Comparison of ENCODE assay signal across 32 cellular contexts in genomic region chr16:49860593-49860992, GRCh38. TPM values are rescaled to one million over a fixed set of nuclear protein-coding genes. Genes with fewer than 3 reads are reported as not detected.
"Had no signal": no experiment of that assay in that cellular context is flagged by ENCODE, and none has a peak within 500 bp of the region (broad histone marks: within the 10 kb centered on the region; RNA-seq: fewer than 3 reads in every experiment).

No MANE protein-coding gene starts in this region.

- H3K4me3 ChIP-seq: ascending aorta, breast epithelium, cardiac muscle cell, colonic mucosa, esophagus squamous epithelium, gastroesophageal sphincter had no signal

- H3K4me3 Mint-ChIP-seq: activated CD4-positive, alpha-beta memory T cell treated with anti-CD3 and anti-CD28 coated beads for 36 hours; activated CD4-positive, alpha-beta T cell treated with anti-CD3 and anti-CD28 coated beads for 36 hours; activated CD4-positive, alpha-beta T cell treated with anti-CD3 and anti-CD28 coated beads, Interleukin-2, amount 10 ng/mL, durations not matched to agents 24 days and 14 days; activated CD8-positive, alpha-beta memory T cell treated with anti-CD3 and anti-CD28 coated beads, Interleukin-2, amount 10 ng/mL, durations not matched to agents 7 days and 5 days; activated CD8-positive, alpha-beta T cell treated with anti-CD3 and anti-CD28 coated beads, Interleukin-2, amount 10 ng/mL, durations not matched to agents 7 days and 5 days; activated naive CD4-positive, alpha-beta T cell treated with anti-CD3 and anti-CD28 coated beads, Interleukin-2, amount 10 ng/mL, durations not matched to agents 7 days and 5 days; activated naive CD8-positive, alpha-beta T cell treated with anti-CD3 and anti-CD28 coated beads, Interleukin-2, amount 10 ng/mL, durations not matched to agents 7 days and 5 days; activated T-helper 1 cell treated with anti-CD3 and anti-CD28 coated beads, Interleukin-12 subunit alpha, Interleukin-12 subunit beta, Interleukin-2, Interleukin-4 antibody, amounts not matched to agents 30 ng/mL and 10 ng/mL and 1 ng/mL, durations not matched to agents 14 hours and 24 hours and 36 hours had no signal

- H3K9me3 Mint-ChIP-seq: activated CD4-positive, alpha-beta memory T cell treated with anti-CD3 and anti-CD28 coated beads for 36 hours; activated CD4-positive, alpha-beta T cell treated with anti-CD3 and anti-CD28 coated beads, Interleukin-2, amount 10 ng/mL, durations not matched to agents 24 days and 14 days; activated naive CD4-positive, alpha-beta T cell treated with anti-CD3 and anti-CD28 coated beads, Interleukin-2, amount 10 ng/mL, durations not matched to agents 7 days and 5 days; activated naive CD4-positive, alpha-beta T cell treated with anti-CD3 and anti-CD28 coated beads, Interleukin-2, amount 50 U/mL, for 72 hours; activated naive CD8-positive, alpha-beta T cell treated with anti-CD3 and anti-CD28 coated beads, Interleukin-2, amount 10 ng/mL, durations not matched to agents 7 days and 5 days; activated T-helper 1 cell treated with anti-CD3 and anti-CD28 coated beads, Interleukin-12 subunit alpha, Interleukin-12 subunit beta, Interleukin-2, Interleukin-4 antibody, amounts not matched to agents 30 ng/mL and 10 ng/mL and 1 ng/mL, durations not matched to agents 14 hours and 24 hours and 36 hours; activated T-helper 2 cell treated with anti-CD3 and anti-CD28 coated beads, Interferon-gamma antibody, Interleukin-2, Interleukin-4, amounts not matched to agents 10 μg/mL and 5 μg/mL and 100 μg/mL, durations not matched to agents 14 hours and 24 hours and 36 hours; brain had no signal

- H3K36me3 ChIP-seq: ascending aorta, breast epithelium, cardiac muscle cell, colonic mucosa, esophagus squamous epithelium, gastroesophageal sphincter had no signal

- H3K36me3 Mint-ChIP-seq: activated CD4-positive, alpha-beta memory T cell treated with anti-CD3 and anti-CD28 coated beads for 36 hours; activated CD8-positive, alpha-beta memory T cell treated with anti-CD3 and anti-CD28 coated beads, Interleukin-2, amount 10 ng/mL, durations not matched to agents 7 days and 5 days; activated naive CD8-positive, alpha-beta T cell treated with anti-CD3 and anti-CD28 coated beads, Interleukin-2, amount 10 ng/mL, durations not matched to agents 7 days and 5 days; brain had no signal

- H3K9me3 ChIP-seq: ascending aorta, breast epithelium, colonic mucosa, esophagus squamous epithelium, gastroesophageal sphincter had no signal

- H3K4me1 ChIP-seq: breast epithelium, colonic mucosa had no signal

- H3K27ac Mint-ChIP-seq: activated CD4-positive, alpha-beta memory T cell treated with anti-CD3 and anti-CD28 coated beads for 36 hours; activated CD4-positive, alpha-beta T cell treated with anti-CD3 and anti-CD28 coated beads for 36 hours; activated CD4-positive, alpha-beta T cell treated with anti-CD3 and anti-CD28 coated beads, Interleukin-2, amount 10 ng/mL, durations not matched to agents 24 days and 14 days; activated CD8-positive, alpha-beta memory T cell treated with anti-CD3 and anti-CD28 coated beads, Interleukin-2, amount 10 ng/mL, durations not matched to agents 7 days and 5 days; activated CD8-positive, alpha-beta T cell treated with anti-CD3 and anti-CD28 coated beads, Interleukin-2, amount 10 ng/mL, durations not matched to agents 7 days and 5 days; activated naive CD4-positive, alpha-beta T cell treated with anti-CD3 and anti-CD28 coated beads, Interleukin-2, amount 10 ng/mL, durations not matched to agents 7 days and 5 days; activated naive CD4-positive, alpha-beta T cell treated with anti-CD3 and anti-CD28 coated beads, Interleukin-2, amount 50 U/mL, for 72 hours; activated naive CD8-positive, alpha-beta T cell treated with anti-CD3 and anti-CD28 coated beads, Interleukin-2, amount 10 ng/mL, durations not matched to agents 7 days and 5 days; activated T-helper 1 cell treated with anti-CD3 and anti-CD28 coated beads, Interleukin-12 subunit alpha, Interleukin-12 subunit beta, Interleukin-2, Interleukin-4 antibody, amounts not matched to agents 30 ng/mL and 10 ng/mL and 1 ng/mL, durations not matched to agents 14 hours and 24 hours and 36 hours; activated T-helper 2 cell treated with anti-CD3 and anti-CD28 coated beads, Interferon-gamma antibody, Interleukin-2, Interleukin-4, amounts not matched to agents 10 μg/mL and 5 μg/mL and 100 μg/mL, durations not matched to agents 14 hours and 24 hours and 36 hours had no signal

- H3K27ac ChIP-seq: ascending aorta, breast epithelium, cardiac muscle cell, colonic mucosa, epithelial cell of prostate, esophagus squamous epithelium, gastroesophageal sphincter had no signal

- DNase-seq: activated CD4-positive, alpha-beta memory T cell treated with anti-CD3 and anti-CD28 coated beads for 36 hours; activated CD4-positive, alpha-beta T cell treated with anti-CD3 and anti-CD28 coated beads for 36 hours; activated CD4-positive, alpha-beta T cell treated with anti-CD3 and anti-CD28 coated beads, Interleukin-2, amount 10 ng/mL, durations not matched to agents 24 days and 14 days; activated CD4-positive, CD25-positive, alpha-beta regulatory T cell; activated CD4-positive, CD25-positive, alpha-beta regulatory T cell treated with anti-CD3 and anti-CD28 coated beads, Interleukin-2, amount 50 U/mL, for 72 hours; activated CD8-positive, alpha-beta memory T cell treated with anti-CD3 and anti-CD28 coated beads, Interleukin-2, amount 10 ng/mL, durations not matched to agents 7 days and 5 days; activated CD8-positive, alpha-beta memory T cell treated with anti-CD3 and anti-CD28 coated beads, Interleukin-2, amount 50 U/mL, for 4 hours; activated CD8-positive, alpha-beta T cell treated with anti-CD3 and anti-CD28 coated beads, Interleukin-2, amount 10 ng/mL, durations not matched to agents 7 days and 5 days; activated effector memory CD4-positive, alpha-beta T cell treated with anti-CD3 and anti-CD28 coated beads, Interleukin-2, amount 50 U/mL, for 16 hours; activated naive CD4-positive, alpha-beta T cell; activated naive CD4-positive, alpha-beta T cell treated with anti-CD3 and anti-CD28 coated beads, Interleukin-2, amount 10 ng/mL, durations not matched to agents 7 days and 5 days; activated naive CD8-positive, alpha-beta T cell treated with anti-CD3 and anti-CD28 coated beads, Interleukin-2, amount 10 ng/mL, durations not matched to agents 7 days and 5 days; activated T-cell treated with anti-CD3 and anti-CD28 coated beads, Interleukin-2, amount 50 U/mL, for 1 hour; activated T-cell treated with anti-CD3 and anti-CD28 coated beads, Interleukin-2, amount 50 U/mL, for 48 hours; central memory CD4-positive, alpha-beta T cell; cerebellar nuclear complex; colonic mucosa; effector CD8-positive, alpha-beta T cell; esophagus squamous epithelium; foreskin melanocyte; T-helper 2 cell had no signal

- H3K27me3 ChIP-seq: ascending aorta, breast epithelium, cardiac muscle cell, colonic mucosa had no signal

RNA-seq across cellular contexts. Expression of gene ZNF423, which starts 4.7 kb away (rescaled TPM):
- total RNA-seq: activated CD4-positive, alpha-beta memory T cell treated with anti-CD3 and anti-CD28 coated beads for 36 hours; activated CD4-positive, alpha-beta T cell treated with anti-CD3 and anti-CD28 coated beads for 36 hours; activated CD4-positive, alpha-beta T cell treated with anti-CD3 and anti-CD28 coated beads, Interleukin-2, amount 10 ng/mL, durations not matched to agents 24 days and 14 days; activated CD8-positive, alpha-beta memory T cell treated with anti-CD3 and anti-CD28 coated beads for 36 hours; activated CD8-positive, alpha-beta memory T cell treated with anti-CD3 and anti-CD28 coated beads, Interleukin-2, amount 10 ng/mL, durations not matched to agents 7 days and 5 days; activated CD8-positive, alpha-beta T cell treated with anti-CD3 and anti-CD28 coated beads, Interleukin-2, amount 10 ng/mL, durations not matched to agents 7 days and 5 days; activated T-helper 1 cell treated with anti-CD3 and anti-CD28 coated beads, Interleukin-12 subunit alpha, Interleukin-12 subunit beta, Interleukin-2, Interleukin-4 antibody, amounts not matched to agents 30 ng/mL and 10 ng/mL and 1 ng/mL, durations not matched to agents 14 hours and 24 hours and 36 hours; activated T-helper 2 cell treated with anti-CD3 and anti-CD28 coated beads, Interferon-gamma antibody, Interleukin-2, Interleukin-4, amounts not matched to agents 10 μg/mL and 5 μg/mL and 100 μg/mL, durations not matched to agents 14 hours and 24 hours and 36 hours; T-helper 1 cell treated with Interleukin-12 subunit alpha and Interleukin-12 subunit beta and Interleukin-4 antibody, amounts not matched to agents 30 ng/mL and 1 ng/mL, for 36 hours had no signal
